Comparison of ENCODE assay signal across 21 cellular contexts in genomic region chr3:35291837-35292236, GRCh38.
A peak's percentile ranks its signal among the peaks of the same experiment; 100 is the strongest.
DNase-seq lines count a peak whose midpoint lies in the region; ATAC-seq and TF ChIP-seq lines count a peak whose summit lies in the region.
"Had no signal": no experiment of that assay in that cellular context is flagged by ENCODE, and none has a peak within 500 bp of the region (broad histone marks: within the 10 kb centered on the region; RNA-seq: fewer than 3 reads in every experiment).

No MANE protein-coding gene starts in this region.

- no peaks in the 10 kb centered on the region for H3K79me2 ChIP-seq in H9 (ENCODE audit: insufficient read depth, low read length)

- H3K9ac ChIP-seq in H9 (ENCODE audit: extremely low read depth, insufficient read length, low read length): no peak overlapping the region
- H3K9ac ChIP-seq in endodermal cell (ENCODE audit: extremely low read depth, low read length, poor library complexity, severe bottlenecking): no peak overlapping the region

- H4K20me1 ChIP-seq in H9 (ENCODE audit: control insufficient read depth, insufficient read depth, insufficient read length): no peaks in the 10 kb centered on the region

- no peak overlapping the region for H3K27ac Mint-ChIP-seq in H9
- no peak overlapping the region for H3K27ac Mint-ChIP-seq in endodermal cell
- no peak overlapping the region for H3K27ac Mint-ChIP-seq in activated CD8-positive, alpha-beta memory T cell treated with anti-CD3 and anti-CD28 coated beads, Interleukin-2, amount 10 ng/mL, durations not matched to agents 7 days and 5 days
- H3K27ac Mint-ChIP-seq: CD4-positive, alpha-beta T cell had no signal

- H3K4me1 Mint-ChIP-seq in H9: no peaks in the 10 kb centered on the region
- no peaks in the 10 kb centered on the region for H3K4me1 Mint-ChIP-seq in endodermal cell
- H3K4me1 Mint-ChIP-seq in activated CD8-positive, alpha-beta memory T cell treated with anti-CD3 and anti-CD28 coated beads, Interleukin-2, amount 10 ng/mL, durations not matched to agents 7 days and 5 days: peaks cover 2% of the 10 kb centered on the region

- H3K36me3 ChIP-seq in endodermal cell (ENCODE audit: control insufficient read depth, insufficient read depth, low read length): no peaks in the 10 kb centered on the region

- H4K5ac ChIP-seq in H9 (ENCODE audit: insufficient read length, low read depth, low read length): no peak overlapping the region

- H3K4ac ChIP-seq in H9 (ENCODE audit: low read depth, low read length): no peak overlapping the region

- H3K9me3 ChIP-seq in H9 (ENCODE audit: control insufficient read depth, low read depth, low read length) (no peaks in the 10 kb centered on the region), endodermal cell (ENCODE audit: control insufficient read depth, low read length) (no peaks in the 10 kb centered on the region)
- H3K9me3 ChIP-seq: A549 had no signal

- H3K27me3 Mint-ChIP-seq in H9 (ENCODE audit: low read depth) (no peaks in the 10 kb centered on the region), endodermal cell (ENCODE audit: insufficient read depth) (no peaks in the 10 kb centered on the region)
- H3K27me3 Mint-ChIP-seq in activated CD8-positive, alpha-beta memory T cell treated with anti-CD3 and anti-CD28 coated beads, Interleukin-2, amount 10 ng/mL, durations not matched to agents 7 days and 5 days: no peaks in the 10 kb centered on the region

- no peak overlapping the region for H3K18ac ChIP-seq in H9 (ENCODE audit: insufficient read length, low read depth, low read length)

- H2BK15ac ChIP-seq in H9 (ENCODE audit: low read depth, low read length): no peak overlapping the region

- no peak overlapping the region for H2BK5ac ChIP-seq in H9 (ENCODE audit: insufficient read length, low read length)

- DNase-seq in A172 (ENCODE audit: low spot score): peak; percentile 50
- DNase-seq in H9: no peak
- no peak for DNase-seq in endodermal cell
- DNase-seq in activated CD8-positive, alpha-beta memory T cell treated with anti-CD3 and anti-CD28 coated beads, Interleukin-2, amount 10 ng/mL, durations not matched to agents 7 days and 5 days: no peak
- DNase-seq in amygdala (lab: John Stamatoyannopoulos, UW): no peak
- DNase-seq in NK-92 (lab: John Stamatoyannopoulos, UW; ENCODE audit: unreplicated experiment): no peak
- DNase-seq: CD4-positive, alpha-beta T cell; DMS79; HCEC 1CT; MV-4-11; NCI-H187 treated with DMSO at 0.1 percent for 48 hours; NCI-H2171; NCI-H446; NCI-H526 treated with DMSO at 0.1 percent for 48 hours; NK-92 treated with Interleukin-12 subunit alpha and Interleukin-12 subunit beta, amount 100 ng/mL, for 24 hours; Right ventricle myocardium superior had no signal

- ATAC-seq in HG02981 (IDR thresholded peaks at IDR 0.05; ENCODE audit: unreplicated experiment): no peak
- no peak for ATAC-seq in activated CD8-positive, alpha-beta memory T cell treated with anti-CD3 and anti-CD28 coated beads, Interleukin-2, amount 10 ng/mL, durations not matched to agents 7 days and 5 days
- ATAC-seq: A549, K562 had no signal

- H3T11ph ChIP-seq in H9 (ENCODE audit: low read length): no peak overlapping the region

- no peak overlapping the region for H4K91ac ChIP-seq in H9 (ENCODE audit: insufficient read length, low read depth, low read length)

- H3K27ac ChIP-seq in H9 (ENCODE audit: insufficient read length, low read depth, low read length) (no peak overlapping the region), VCaP (no peak overlapping the region), endodermal cell (ENCODE audit: low read depth, low read length) (no peak overlapping the region)
- H3K27ac ChIP-seq: A549, SK-N-MC had no signal

- H3K56ac ChIP-seq in H9 (ENCODE audit: insufficient read length, low read depth, low read length): no peak overlapping the region

- no peaks in the 10 kb centered on the region for H3K23me2 ChIP-seq in H9 (ENCODE audit: insufficient read length, low read depth, low read length, poor library complexity, severe bottlenecking)

- H2BK20ac ChIP-seq in H9 (ENCODE audit: low read depth, low read length, poor library complexity, severe bottlenecking): no peak overlapping the region

- no peak overlapping the region for H3K4me3 Mint-ChIP-seq in H9
- no peak overlapping the region for H3K4me3 Mint-ChIP-seq in endodermal cell
- H3K4me3 Mint-ChIP-seq in activated CD8-positive, alpha-beta memory T cell treated with anti-CD3 and anti-CD28 coated beads, Interleukin-2, amount 10 ng/mL, durations not matched to agents 7 days and 5 days: no peak overlapping the region
- H3K4me3 Mint-ChIP-seq: CD4-positive, alpha-beta T cell had no signal

- no peak overlapping the region for H4K8ac ChIP-seq in H9 (replicated peaks; ENCODE audit: insufficient read length, low read depth, low read length)

- no peaks in the 10 kb centered on the region for H3K9me3 Mint-ChIP-seq in H9
- H3K9me3 Mint-ChIP-seq in endodermal cell: no peaks in the 10 kb centered on the region
- H3K9me3 Mint-ChIP-seq in activated CD8-positive, alpha-beta memory T cell treated with anti-CD3 and anti-CD28 coated beads, Interleukin-2, amount 10 ng/mL, durations not matched to agents 7 days and 5 days (ENCODE audit: low read depth): peaks cover 7% of the 10 kb centered on the region

- H3K4me1 ChIP-seq in H9 (ENCODE audit: insufficient read depth, low read length) (no peaks in the 10 kb centered on the region), endodermal cell (ENCODE audit: control insufficient read depth, insufficient read depth, low read length) (no peaks in the 10 kb centered on the region)
- H3K4me1 ChIP-seq: A549 had no signal

- no peak overlapping the region for H2AK5ac ChIP-seq in H9 (ENCODE audit: insufficient read length, low read length)

- H3K4me3 ChIP-seq in endodermal cell (ENCODE audit: low read length): no peak overlapping the region
- H3K4me3 ChIP-seq: A549, K562, SK-N-MC had no signal

- no peak overlapping the region for H3K4me2 ChIP-seq in H9 (ENCODE audit: insufficient read depth, insufficient read length, low read length)
- H3K4me2 ChIP-seq: A549 had no signal

- no peak overlapping the region for H3K23ac ChIP-seq in H9 (ENCODE audit: insufficient read length, low read depth, low read length)

- CTCF ChIA-PET in activated CD8-positive, alpha-beta memory T cell treated with anti-CD3 and anti-CD28 coated beads, Interleukin-2, amount 10 ng/mL, durations not matched to agents 7 days and 5 days (lab: Charles Lee): no interaction called here

- H2BK12ac ChIP-seq in H9 (ENCODE audit: insufficient read length, low read depth, low read length): no peak overlapping the region

- no peak overlapping the region for H2AFZ ChIP-seq in H9 (ENCODE audit: low read length)

- H3K14ac ChIP-seq in H9 (ENCODE audit: insufficient read depth, low read length): no peak overlapping the region

- no peaks in the 10 kb centered on the region for H3K79me1 ChIP-seq in H9 (ENCODE audit: insufficient read depth, low read depth, low read length, poor library complexity, severe bottlenecking)

- H3K27me3 ChIP-seq in H9 (ENCODE audit: insufficient read depth, low read length): no peaks in the 10 kb centered on the region
- H3K27me3 ChIP-seq in endodermal cell (ENCODE audit: control insufficient read depth, insufficient read depth, low read length, poor library complexity, severe bottlenecking): no peaks in the 10 kb centered on the region

- H3K36me3 Mint-ChIP-seq in H9 (ENCODE audit: insufficient read depth in 1 of 3, low read depth in 3 of 3) (no peaks in the 10 kb centered on the region), endodermal cell (ENCODE audit: low read depth) (no peaks in the 10 kb centered on the region)
- H3K36me3 Mint-ChIP-seq in activated CD8-positive, alpha-beta memory T cell treated with anti-CD3 and anti-CD28 coated beads, Interleukin-2, amount 10 ng/mL, durations not matched to agents 7 days and 5 days: no peaks in the 10 kb centered on the region

- TF ChIP-seq CTCF in H9 (conservative IDR thresholded peaks at IDR 0.05) (peak; percentile 31; the same call in 1 of the 3 replicates), VCaP (conservative IDR thresholded peaks at IDR 0.05) (0 out of 2 replicates have a peak, but pooled peaks have one; percentile 4), endodermal cell (conservative IDR thresholded peaks at IDR 0.05) (peak; percentile 33)

- no peak overlapping the region for H2BK120ac ChIP-seq in H9 (ENCODE audit: low read depth, low read length, poor library complexity, severe bottlenecking)
